10 cellular contexts compared by ENCODE assay signal in genomic region chr22:19522881-19523239, GRCh38. TPM values are rescaled to one million over a fixed set of nuclear protein-coding genes. Genes with fewer than 3 reads are reported as not detected.
DNase-seq lines count a peak whose midpoint lies in the region; ATAC-seq and TF ChIP-seq lines count a peak whose summit lies in the region.
"Had no signal": no experiment of that assay in that cellular context is flagged by ENCODE, and none has a peak within 500 bp of the region (broad histone marks: within the 10 kb centered on the region; RNA-seq: fewer than 3 reads in every experiment).

No MANE protein-coding gene starts in this region.

- no peak for TF ChIP-seq CTCF in breast epithelium (IDR thresholded peaks at IDR 0.05)
- TF ChIP-seq CTCF in mammary epithelial cell (conservative IDR thresholded peaks at IDR 0.05 in 1 of 2, IDR thresholded peaks at IDR 0.05 in 1 of 2; ENCODE audit: extremely low read depth in 1 of 2, insufficient read depth in 1 of 2, low read depth in 1 of 2, low read length in 2 of 2): no peak
- TF ChIP-seq CTCF in type B pancreatic cell (conservative IDR thresholded peaks at IDR 0.05): no peak

- CTCF ChIA-PET in mammary epithelial cell (lab: Charles Lee; ENCODE audit: low non-redundant PET): no interaction called here

- H3K4me1 ChIP-seq in breast epithelium (peaks cover 0 to 3% of the 10 kb centered on the region in 2 donors), mammary epithelial cell (ENCODE audit: insufficient read depth, low read length) (peaks cover 9% of the 10 kb centered on the region), muscle layer of duodenum (ENCODE audit: control insufficient read depth in 1 of 2, insufficient read depth in 2 of 2, low read length in 2 of 2) (peaks cover 0 to 18% of the 10 kb centered on the region in 2 donors)

- intact Hi-C loops in breast epithelium (cut with DNase I; ENCODE audit: low total_unique reads): loop anchor here (10.0 kb wide), 2 partner anchors 52 to 92 kb away; no protein-coding TSS in a partner anchor
- intact Hi-C loops in mammary epithelial cell (cut with micrococcal nuclease): no loop called here

- 64% methylated on average over 6 of the region's 9 CpGs for WGBS in mammary epithelial cell (ENCODE audit: low coverage, missing lambda C conversion rate)

- H3K36me3 ChIP-seq in breast epithelium (no peaks in the 10 kb centered on the region), mammary epithelial cell (ENCODE audit: insufficient read depth, low read length) (no peaks in the 10 kb centered on the region), muscle layer of duodenum (ENCODE audit: control insufficient read depth in 1 of 2, insufficient read depth in 2 of 2, low read length in 2 of 2) (no peaks in the 10 kb centered on the region)

- DNase-seq in breast epithelium (ENCODE audit: low spot score in 2 of 2) (no peak), mammary epithelial cell (no peak), type B pancreatic cell (ENCODE audit: extremely low spot score, unreplicated experiment) (no peak), NCI-H1105 (lab: John Stamatoyannopoulos, UW) (no peak), LoVo (ENCODE audit: low spot score) (no peak)
- DNase-seq: CD8-positive, alpha-beta memory T cell had no signal

- H3K4me3 Mint-ChIP-seq in type B pancreatic cell: peak overlapping the region; percentile 83

- H3K4me1 Mint-ChIP-seq in type B pancreatic cell (ENCODE audit: unreplicated experiment): peaks cover 4% of the 10 kb centered on the region

- peaks cover 44% of the 10 kb centered on the region for H3K27me3 Mint-ChIP-seq in type B pancreatic cell

- H3K79me2 ChIP-seq in mammary epithelial cell (ENCODE audit: insufficient read depth, low read length): no peaks in the 10 kb centered on the region

- H3K9ac ChIP-seq in mammary epithelial cell (ENCODE audit: insufficient read depth, low read length): no peak overlapping the region

- no peak overlapping the region for H2AFZ ChIP-seq in mammary epithelial cell (ENCODE audit: low read depth, low read length)

- no peak for TF ChIP-seq POLR2A in breast epithelium (IDR thresholded peaks at IDR 0.05)

- no peak overlapping the region for H3K4me2 ChIP-seq in mammary epithelial cell (ENCODE audit: insufficient read depth, low read depth, low read length)

- BruUV-seq in mammary epithelial cell (replicated peaks; lab: Mats Ljungman, UMichigan): no TSS peak

- peaks cover 0 to 51% of the 10 kb centered on the region in 2 donors for H3K27me3 ChIP-seq in breast epithelium
- H3K27me3 ChIP-seq in mammary epithelial cell (ENCODE audit: insufficient read depth, low read length): peaks cover 7% of the 10 kb centered on the region
- H3K27me3 ChIP-seq in muscle layer of duodenum (ENCODE audit: low read depth, low read length): peaks cover 14% of the 10 kb centered on the region

- H3K9me3 Mint-ChIP-seq in type B pancreatic cell: no peaks in the 10 kb centered on the region
- H3K9me3 Mint-ChIP-seq: CD8-positive, alpha-beta memory T cell had no signal

- no peak overlapping the region for H3K27ac Mint-ChIP-seq in type B pancreatic cell
- H3K27ac Mint-ChIP-seq: CD8-positive, alpha-beta memory T cell had no signal

- no peaks in the 10 kb centered on the region for H4K20me1 ChIP-seq in mammary epithelial cell (ENCODE audit: insufficient read depth, low read length)

- H3K36me3 Mint-ChIP-seq in type B pancreatic cell: no peaks in the 10 kb centered on the region
- H3K36me3 Mint-ChIP-seq: CD8-positive, alpha-beta memory T cell had no signal

- in situ Hi-C loops in mammary epithelial cell (cut with MboI; ENCODE audit: low sequenced_read_pairs in 2 of 2): no loop called here

- dilution Hi-C loops in mammary epithelial cell (cut with HindIII; ENCODE audit: low sequenced_read_pairs): loop anchor here (5.0 kb wide), 2 partner anchors 34 to 84 kb away; no protein-coding TSS in a partner anchor

- ATAC-seq in GM18498 (IDR thresholded peaks at IDR 0.05; ENCODE audit: unreplicated experiment): no peak

- peak overlapping the region; percentile 36 to 85 for H3K27ac ChIP-seq in breast epithelium
- no peak overlapping the region for H3K27ac ChIP-seq in mammary epithelial cell (ENCODE audit: insufficient read depth, low read depth, low read length)
- peak overlapping the region; percentile 81 for H3K27ac ChIP-seq in cingulate gyrus (ENCODE audit: low read depth, low read length)
- H3K27ac ChIP-seq in muscle layer of duodenum (ENCODE audit: low read length): no peak overlapping the region

- H3K4me3 ChIP-seq in breast epithelium (peak overlapping the region; percentile 38 to 65 (median 44)), mammary epithelial cell (replicated peaks in 1 of 3; ENCODE audit: insufficient read depth in 1 of 3, low read depth in 2 of 3, low read length in 3 of 3) (no peak overlapping the region), muscle layer of duodenum (ENCODE audit: low read depth in 1 of 2, low read length in 2 of 2) (peak overlapping the region; percentile 37 to 56)

- H3K9me3 ChIP-seq in breast epithelium: no peaks in the 10 kb centered on the region
- no peaks in the 10 kb centered on the region for H3K9me3 ChIP-seq in mammary epithelial cell (replicated peaks; ENCODE audit: insufficient read depth, low read length)
- H3K9me3 ChIP-seq in muscle layer of duodenum (ENCODE audit: control insufficient read depth in 1 of 2, low read length in 2 of 2): no peaks in the 10 kb centered on the region

RNA-seq across cellular contexts. Expression of gene CLDN5, which starts 1.4 kb away (rescaled TPM):
- total RNA-seq in breast epithelium: 100 to 1,000 TPM in 1 of 3 donors, 10 to 100 TPM in 2; 65.0 to 301 (median 65.1) TPM
- not detected for total RNA-seq in mammary epithelial cell
- polyA plus RNA-seq in mammary epithelial cell: 0.03 TPM
- polyA minus RNA-seq in mammary epithelial cell: not detected
- 1.00 and 2.2 TPM in 2 replicates for total RNA-seq in type B pancreatic cell (ENCODE audit: low replicate concordance)
- total RNA-seq: CD8-positive, alpha-beta memory T cell; RPMI7951 had no signal
- polyA plus RNA-seq: CD8-positive, alpha-beta memory T cell had no signal

RNA-seq across cellular contexts. Expression of gene CDC45, which starts 43.1 kb away (rescaled TPM):
- total RNA-seq in breast epithelium (under 1 TPM in 1 of 3 donors, not detected in 2; 0.48 TPM), mammary epithelial cell (10 to 100 TPM in 1 of 2 donors, 1 to 10 TPM in 1; 2.2 to 31.1 TPM), type B pancreatic cell (ENCODE audit: low replicate concordance) (10.6 and 19.0 TPM in 2 replicates)
- polyA plus RNA-seq in mammary epithelial cell: 49.3 TPM
- polyA minus RNA-seq in mammary epithelial cell: 33.7 TPM

RNA-seq across cellular contexts. Expression of gene UFD1, which starts 43.9 kb away (rescaled TPM):
- total RNA-seq in breast epithelium (10 to 100 TPM; 30.8 to 51.0 (median 31.8) TPM), mammary epithelial cell (10 to 100 TPM; 63.3 to 98.2 TPM), type B pancreatic cell (ENCODE audit: low replicate concordance) (52.4 and 56.1 TPM in 2 replicates)
- 225 TPM for polyA plus RNA-seq in mammary epithelial cell
- polyA minus RNA-seq in mammary epithelial cell: 147 TPM

Comparison
In these comparisons a context has a peak if more than half of its experiments do, and no peak if none do; other contexts are left out.
1. H3K27ac ChIP-seq: peak in breast epithelium (2 of 2) and cingulate gyrus (single experiment); none in mammary epithelial cell (single experiment) and muscle layer of duodenum (single experiment).
2. H3K4me3 ChIP-seq: peak in breast epithelium (3 of 3) and muscle layer of duodenum (2 of 2); none in mammary epithelial cell (0 of 3).
3. RNA of gene CLDN5, which starts 1.4 kb away (total RNA-seq): 65.0 to 301 TPM in breast epithelium; 1.00 to 2.2 TPM in type B pancreatic cell and not detected in mammary epithelial cell; every median in the first group is over 10 times any median in the second.